ENCODE assay signal across 8 cellular contexts in the genomic region with DNA sequence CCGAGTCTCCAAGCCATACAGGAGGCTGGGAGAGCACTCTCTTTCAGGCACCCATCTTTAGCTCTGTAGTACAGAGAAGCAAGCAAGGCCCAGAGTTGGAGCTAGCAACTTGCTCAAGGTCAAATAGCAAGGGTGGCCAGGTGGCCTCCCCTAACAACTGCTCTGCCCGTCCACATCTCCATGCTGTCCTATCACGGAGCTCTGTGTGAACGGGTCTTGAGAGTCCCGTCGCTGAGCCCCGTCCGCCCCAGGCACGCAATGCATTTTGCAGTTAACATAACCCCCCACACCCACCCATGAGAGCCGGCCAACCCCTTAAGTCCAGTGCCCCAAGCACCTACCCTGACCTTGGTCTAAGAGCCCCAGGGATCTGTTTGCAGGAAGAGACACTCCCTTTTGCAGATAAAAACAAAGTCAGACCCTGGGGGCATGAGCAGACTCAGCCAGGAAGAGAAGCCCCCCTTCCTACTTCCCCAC. TPM values are rescaled to one million over a fixed set of nuclear protein-coding genes. Genes with fewer than 3 reads are reported as not detected.
DNase-seq lines count a peak whose midpoint lies in the region; ATAC-seq and TF ChIP-seq lines count a peak whose summit lies in the region.

No MANE protein-coding gene starts in this region.

- DNase-seq in H4 (ENCODE audit: low spot score) (peak; percentile 22), left colon (peak in 1 of 2 donors; percentile 39), SKM-1 (lab: John Stamatoyannopoulos, UW; ENCODE audit: unreplicated experiment) (no peak), omental fat pad (ENCODE audit: low spot score) (no peak)
- no peak for DNase-seq in activated naive CD8-positive, alpha-beta T cell treated with anti-CD3 and anti-CD28 coated beads, Interleukin-2, amount 50 U/mL, for 24 hours

- H3K27ac Mint-ChIP-seq in activated naive CD8-positive, alpha-beta T cell treated with anti-CD3 and anti-CD28 coated beads, Interleukin-2, amount 50 U/mL, for 24 hours: peak overlapping the region; percentile 90

- H3K36me3 ChIP-seq in thymus (ENCODE audit: control insufficient read depth, insufficient read depth): peaks cover 24% of the 10 kb centered on the region

- peaks cover 58% of the 10 kb centered on the region for H3K4me1 Mint-ChIP-seq in activated naive CD8-positive, alpha-beta T cell treated with anti-CD3 and anti-CD28 coated beads, Interleukin-2, amount 50 U/mL, for 24 hours

- peaks cover 6% of the 10 kb centered on the region for H3K9me3 ChIP-seq in thymus (ENCODE audit: control insufficient read depth)

- no peaks in the 10 kb centered on the region for H3K9me3 Mint-ChIP-seq in activated naive CD8-positive, alpha-beta T cell treated with anti-CD3 and anti-CD28 coated beads, Interleukin-2, amount 50 U/mL, for 24 hours

- no peaks in the 10 kb centered on the region for H3K27me3 ChIP-seq in thymus (ENCODE audit: control insufficient read depth, insufficient read depth)

- WGBS in thymus: 1% methylated on average over 10 of the region's 10 CpGs

- peak overlapping the region; percentile 84 for H3K27ac ChIP-seq in 22Rv1
- peak overlapping the region; percentile 99 for H3K27ac ChIP-seq in thymus (ENCODE audit: low read depth)

- no peaks in the 10 kb centered on the region for H3K27me3 Mint-ChIP-seq in activated naive CD8-positive, alpha-beta T cell treated with anti-CD3 and anti-CD28 coated beads, Interleukin-2, amount 50 U/mL, for 24 hours

- intact Hi-C loops in left colon (cut with DNase I, micrococcal nuclease): no loop called here

- peak overlapping the region; percentile 98 for H3K4me3 Mint-ChIP-seq in activated naive CD8-positive, alpha-beta T cell treated with anti-CD3 and anti-CD28 coated beads, Interleukin-2, amount 50 U/mL, for 24 hours

- TF ChIP-seq CTCF in 22Rv1 (IDR thresholded peaks at IDR 0.05) (no peak), omental fat pad (IDR thresholded peaks at IDR 0.05) (no peak)

- H3K4me1 ChIP-seq in thymus (ENCODE audit: control insufficient read depth, insufficient read depth, low read length): peaks cover 34% of the 10 kb centered on the region

- H3K4me3 ChIP-seq in thymus (ENCODE audit: low read length): peak overlapping the region; percentile 85

- peaks cover 12% of the 10 kb centered on the region for H3K36me3 Mint-ChIP-seq in activated naive CD8-positive, alpha-beta T cell treated with anti-CD3 and anti-CD28 coated beads, Interleukin-2, amount 50 U/mL, for 24 hours (ENCODE audit: low read depth)

- ATAC-seq in activated naive CD8-positive, alpha-beta T cell treated with anti-CD3 and anti-CD28 coated beads, Interleukin-2, amount 50 U/mL, for 24 hours: no peak
- ATAC-seq in left colon (peak; percentile 0), HG03095 (IDR thresholded peaks at IDR 0.05; ENCODE audit: unreplicated experiment) (no peak), omental fat pad (ENCODE audit: low FRiP score) (no peak)

RNA-seq across cellular contexts. Expression of a gene that starts 1.5 kb away (rescaled TPM):
- 3.0 and 4.9 TPM in 2 replicates for total RNA-seq in H4 (2014; rRNA removed; shearing (Covaris generic))
- total RNA-seq in left colon (10 to 100 TPM; 72.5 to 79.6 TPM), omental fat pad (10 to 100 TPM in 3 of 4 donors, 1 to 10 TPM in 1; 7.4 to 24.4 (median 10.8) TPM)
- polyA plus RNA-seq in thymus: 54.8 TPM

RNA-seq across cellular contexts. Expression of a gene that starts 13.4 kb away (rescaled TPM):
- total RNA-seq in H4 (2014; rRNA removed; shearing (Covaris generic)): not detected in 2 replicates
- 100 to 1,000 TPM in 1 of 2 donors, 10 to 100 TPM in 1; 93.4 to 141 TPM for total RNA-seq in left colon
- 0.07 TPM for polyA plus RNA-seq in thymus
- total RNA-seq in omental fat pad: not detected

Comparison
In these comparisons a context has a peak if more than half of its experiments do, and no peak if none do; other contexts are left out.
1. RNA of a gene that starts 13.4 kb away (total RNA-seq): 93.4 to 141 TPM in left colon; not detected in H4 and not detected in omental fat pad; every median in the first group is over 10 times any median in the second.